In the genomic region with DNA sequence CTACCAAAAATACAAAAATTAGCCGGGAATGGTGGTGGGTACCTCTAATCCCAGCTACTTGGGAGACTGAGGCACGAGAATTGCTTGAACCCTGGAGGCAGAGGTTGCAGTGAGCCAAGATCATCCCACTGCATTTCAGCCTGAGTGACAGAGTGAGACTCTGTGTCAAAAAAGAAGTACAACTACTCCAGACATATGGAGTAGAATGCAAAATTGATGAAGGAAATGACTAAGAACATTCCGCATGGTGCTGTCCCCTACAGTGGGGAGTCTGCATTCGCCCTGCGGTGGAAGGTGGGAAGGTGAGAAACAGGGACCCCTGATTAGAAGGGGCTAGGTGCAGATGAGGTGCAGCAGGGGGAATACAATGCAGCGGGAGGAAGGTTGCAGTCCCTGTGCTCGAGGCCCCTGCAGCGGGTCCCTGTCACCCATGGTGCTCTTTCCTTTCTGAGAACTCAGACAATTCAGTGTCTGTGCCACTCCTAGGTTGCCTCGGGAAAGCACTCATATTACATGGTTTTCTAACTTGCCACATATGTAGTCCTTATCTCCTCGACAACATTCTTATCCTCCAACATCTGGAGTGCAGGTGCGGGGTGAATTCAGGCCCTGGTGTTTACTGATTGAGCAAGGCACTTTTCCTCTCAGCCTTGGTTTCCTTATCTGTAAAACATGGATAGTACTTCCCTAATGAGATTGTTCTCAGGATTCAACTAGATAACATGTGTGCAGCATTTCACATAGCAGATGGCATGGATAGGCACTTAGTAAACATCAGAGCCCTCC, we compare ENCODE assay signal across 12 cellular contexts. TPM values are rescaled to one million over a fixed set of nuclear protein-coding genes. Genes with fewer than 3 reads are reported as not detected.
DNase-seq lines count a peak whose midpoint lies in the region; ATAC-seq and TF ChIP-seq lines count a peak whose summit lies in the region.
"Had no signal": no experiment of that assay in that cellular context is flagged by ENCODE, and none has a peak within 500 bp of the region (broad histone marks: within the 10 kb centered on the region; RNA-seq: fewer than 3 reads in every experiment).

No MANE protein-coding gene starts in this region.

- H3K9me3 Mint-ChIP-seq in HFFc6 = no peaks in the 10 kb centered on the region
- H3K9me3 Mint-ChIP-seq: activated naive CD4-positive, alpha-beta T cell treated with anti-CD3 and anti-CD28 coated beads, Interleukin-2, amount 10 ng/mL, durations not matched to agents 7 days and 5 days had no signal

- no peaks in the 10 kb centered on the region for H3K36me3 ChIP-seq in body of pancreas (replicated peaks in 1 of 2; ENCODE audit: insufficient read depth in 1 of 2, low read depth in 2 of 2)
- H3K36me3 ChIP-seq: Peyer's patch had no signal

- TF ChIP-seq POLR2A in body of pancreas (IDR thresholded peaks at IDR 0.05) = no peak

- H3K27ac ChIP-seq in 22Rv1 (peak overlapping the region; percentile 62), body of pancreas (peak overlapping the region in 3 of 4 donors; percentile 49 to 76 (median 50))

- 68 to 69% methylated on average over 11 of the region's 11 CpGs for WGBS in body of pancreas, 2 donors

- no peak for ATAC-seq in body of pancreas

- peaks cover 4% of the 10 kb centered on the region for H3K27me3 Mint-ChIP-seq in HFFc6 (ENCODE audit: insufficient read depth)
- H3K27me3 Mint-ChIP-seq: activated naive CD4-positive, alpha-beta T cell treated with anti-CD3 and anti-CD28 coated beads, Interleukin-2, amount 10 ng/mL, durations not matched to agents 7 days and 5 days had no signal

- intact Hi-C loops in body of pancreas (cut with DNase I) = loop anchor here (5.0 kb wide), 1 partner anchor 34 kb away; no protein-coding TSS in a partner anchor

- H3K9me3 ChIP-seq in body of pancreas = no peaks in the 10 kb centered on the region
- H3K9me3 ChIP-seq: Peyer's patch had no signal

- peaks cover 85% of the 10 kb centered on the region for H3K4me1 ChIP-seq in body of pancreas

- peaks cover 50% of the 10 kb centered on the region for H3K4me1 Mint-ChIP-seq in HFFc6 (ENCODE audit: low read depth)

- no peak overlapping the region for H3K4me3 Mint-ChIP-seq in HFFc6
- H3K4me3 Mint-ChIP-seq: activated naive CD4-positive, alpha-beta T cell treated with anti-CD3 and anti-CD28 coated beads, Interleukin-2, amount 10 ng/mL, durations not matched to agents 7 days and 5 days had no signal

- TF ChIP-seq CTCF in 22Rv1 (IDR thresholded peaks at IDR 0.05) (no peak), HFFc6 (IDR thresholded peaks at IDR 0.05) (no peak), body of pancreas (IDR thresholded peaks at IDR 0.05) (no peak)

- H3K4me3 ChIP-seq in body of pancreas = no peak overlapping the region
- H3K4me3 ChIP-seq: Peyer's patch had no signal

- no peak for DNase-seq in HFFc6
- DNase-seq in body of pancreas = peak in 1 of 4 donors; percentile 29
- no peak for DNase-seq in NCI-H1417 treated with DMSO at 0.1 percent for 48 hours (lab: John Stamatoyannopoulos, UW)
- DNase-seq in HT-29 (ENCODE audit: low spot score) = no peak
- DNase-seq in hepatic stellate cell (ENCODE audit: low spot score) = no peak
- DNase-seq: activated CD4-positive, alpha-beta T cell treated with anti-CD3 and anti-CD28 coated beads for 4 hours; activated naive CD4-positive, alpha-beta T cell treated with anti-CD3 and anti-CD28 coated beads, Interleukin-2, amount 10 ng/mL, durations not matched to agents 7 days and 5 days; NCI-H187; occipital lobe; stimulated activated CD4-positive, alpha-beta T cell treated with anti-CD3 and anti-CD28 coated beads, Interleukin-2, amount 100 ng/mL, for 24 hours had no signal

- no peaks in the 10 kb centered on the region for H3K27me3 ChIP-seq in body of pancreas
- H3K27me3 ChIP-seq: Peyer's patch had no signal

- H3K27ac Mint-ChIP-seq in HFFc6 = peak overlapping the region; percentile 46; the same call in 1 of the 2 replicates
- H3K27ac Mint-ChIP-seq: activated naive CD4-positive, alpha-beta T cell treated with anti-CD3 and anti-CD28 coated beads, Interleukin-2, amount 10 ng/mL, durations not matched to agents 7 days and 5 days had no signal

- no peaks in the 10 kb centered on the region for H3K36me3 Mint-ChIP-seq in HFFc6 (ENCODE audit: low read depth)

RNA-seq across cellular contexts. Expression of gene POLD4, which starts 5.2 kb away (rescaled TPM):
- 10 to 100 TPM; 69.1 to 80.7 (median 70.9) TPM for total RNA-seq in HFFc6 (2021; fragmentation: NEBNext Ultra II Directional; extraction: Animal tissue kit (Norgen Biotek cat#: 25700))
- total RNA-seq in body of pancreas = 100 to 1,000 TPM in 1 of 2 donors, 10 to 100 TPM in 1; 82.1 to 103 TPM
- total RNA-seq in HT-29 (2014; rRNA removed; shearing (Covaris generic)) = 137 and 138 TPM in 2 replicates

RNA-seq across cellular contexts. Expression of gene CLCF1, which starts 25.2 kb away (rescaled TPM):
- total RNA-seq in HFFc6 (2021; fragmentation: NEBNext Ultra II Directional; extraction: Animal tissue kit (Norgen Biotek cat#: 25700)) = 10 to 100 TPM in 4 of 6 experiments, 1 to 10 TPM in 2; 8.9 to 12.8 (median 10.5) TPM
- total RNA-seq in body of pancreas = 10 to 100 TPM in 1 of 2 donors, 1 to 10 TPM in 1; 2.3 to 14.5 TPM
- total RNA-seq in HT-29 (2014; rRNA removed; shearing (Covaris generic)) = 25.5 and 29.7 TPM in 2 replicates
- total RNA-seq: occipital lobe had no signal

RNA-seq across cellular contexts. Expression of gene RAD9A, which starts 43.6 kb away (rescaled TPM):
- 10 to 100 TPM in 1 of 6 experiments, 1 to 10 TPM in 5; 7.6 to 10.3 (median 8.8) TPM for total RNA-seq in HFFc6 (2021; fragmentation: NEBNext Ultra II Directional; extraction: Animal tissue kit (Norgen Biotek cat#: 25700))
- total RNA-seq in body of pancreas = 10 to 100 TPM; 22.6 to 49.4 TPM
- total RNA-seq in HT-29 (2014; rRNA removed; shearing (Covaris generic)) = 35.2 and 38.4 TPM in 2 replicates

RNA-seq across cellular contexts. Expression of gene SSH3, which starts 44.8 kb away (rescaled TPM):
- total RNA-seq in HFFc6 (2021; fragmentation: NEBNext Ultra II Directional; extraction: Animal tissue kit (Norgen Biotek cat#: 25700)) = 10 to 100 TPM; 17.0 to 28.7 (median 22.6) TPM
- 10 to 100 TPM; 16.2 to 30.6 TPM for total RNA-seq in body of pancreas
- total RNA-seq in HT-29 (2014; rRNA removed; shearing (Covaris generic)) = 180 TPM in 2 replicates

RNA-seq across cellular contexts. Expression of gene PPP1CA, which starts 53.5 kb away (rescaled TPM):
- 100 to 1,000 TPM; 162 to 191 (median 180) TPM for total RNA-seq in HFFc6 (2021; fragmentation: NEBNext Ultra II Directional; extraction: Animal tissue kit (Norgen Biotek cat#: 25700))
- total RNA-seq in body of pancreas = 100 to 1,000 TPM in 1 of 2 donors, 10 to 100 TPM in 1; 81.1 to 104 TPM
- 610 and 631 TPM in 2 replicates for total RNA-seq in HT-29 (2014; rRNA removed; shearing (Covaris generic))
